Comparison of ENCODE assay signal across 19 cellular contexts in genomic region chr22:44536411-44536810, GRCh38. TPM values are rescaled to one million over a fixed set of nuclear protein-coding genes. Genes with fewer than 3 reads are reported as not detected.
A peak's percentile ranks its signal among the peaks of the same experiment; 100 is the strongest.
DNase-seq lines count a peak whose midpoint lies in the region; ATAC-seq, FAIRE-seq and TF ChIP-seq lines count a peak whose summit lies in the region.
"Had no signal": no experiment of that assay in that cellular context is flagged by ENCODE, and none has a peak within 500 bp of the region (broad histone marks: within the 10 kb centered on the region; RNA-seq: fewer than 3 reads in every experiment).

No MANE protein-coding gene starts in this region.

- peaks cover 2% of the 10 kb centered on the region for H3K4me1 Mint-ChIP-seq in neural progenitor cell
- H3K4me1 Mint-ChIP-seq: IgD-negative memory B cell had no signal

- intact Hi-C loops in Right ventricle myocardium inferior (cut with DNase I) (no loop called here), right cardiac atrium (cut with DNase I) (no loop called here), IMR-90 (cut with micrococcal nuclease) (no loop called here), vagina (cut with DNase I) (no loop called here)

- H3K36me3 Mint-ChIP-seq in neural progenitor cell, result no peaks in the 10 kb centered on the region
- H3K36me3 Mint-ChIP-seq: CD14-positive monocyte; CD4-positive, alpha-beta memory T cell; IgD-negative memory B cell had no signal

- H3K4me1 ChIP-seq in right cardiac atrium (ENCODE audit: control insufficient read depth, insufficient read depth, low read length), result no peaks in the 10 kb centered on the region
- peaks cover 1% of the 10 kb centered on the region; the same call in 1 of the 2 replicates for H3K4me1 ChIP-seq in IMR-90 (ENCODE audit: control insufficient read depth, insufficient read depth, low read length)
- no peaks in the 10 kb centered on the region for H3K4me1 ChIP-seq in neural progenitor cell
- peaks cover 7% of the 10 kb centered on the region for H3K4me1 ChIP-seq in vagina
- H3K4me1 ChIP-seq: BLaER1, HAP-1 had no signal

- WGBS in right cardiac atrium, result 77% methylated on average over 4 of the region's 4 CpGs
- no CpG with 5 or more reads among the region's 4 CpGs for WGBS in IMR-90 (ENCODE audit: extremely low coverage in 2 of 2, insufficient read length in 1 of 2), 2 experiments

- BruUV-seq in IMR-90 (replicated peaks; lab: Mats Ljungman, UMichigan), result no TSS peak

- ATAC-seq in Right ventricle myocardium inferior (no peak), right cardiac atrium (no peak), IMR-90 (ENCODE audit: low read depth) (no peak)

- H4K91ac ChIP-seq in IMR-90 (ENCODE audit: insufficient read depth, low read depth, low read length), result no peak overlapping the region

- in situ Hi-C loops in IMR-90 (cut with MboI; ENCODE audit: low sequenced_read_pairs), result no loop called here

- CTCF ChIA-PET in IMR-90 (lab: Yijun Ruan, JAX), result no interaction called here

- H2AK9ac ChIP-seq in IMR-90 (replicated peaks; ENCODE audit: low read depth, low read length, poor library complexity), result peak overlapping the region; percentile 82

- H3K18ac ChIP-seq in IMR-90 (ENCODE audit: low read depth, low read length), result no peak overlapping the region

- no peak for TF ChIP-seq RAD21 in IMR-90 (IDR thresholded peaks at IDR 0.05; ENCODE audit: low read length)

- no peak for TF ChIP-seq CTCF in IMR-90 (conservative IDR thresholded peaks at IDR 0.05; ENCODE audit: low read depth, low read length)
- no peak for TF ChIP-seq CTCF in bronchial epithelial cell (IDR thresholded peaks at IDR 0.05; ENCODE audit: insufficient read depth, low read length, severe bottlenecking)
- no peak for TF ChIP-seq CTCF in neural progenitor cell (IDR thresholded peaks at IDR 0.05)
- TF ChIP-seq CTCF in GM20000 (IDR thresholded peaks at IDR 0.05; ENCODE audit: extremely low read depth, missing control alignments), result no peak
- no peak for TF ChIP-seq CTCF in vagina (IDR thresholded peaks at IDR 0.05)

- H3K27ac ChIP-seq in right cardiac atrium (ENCODE audit: low read length), result no peak overlapping the region
- H3K27ac ChIP-seq in IMR-90 (ENCODE audit: insufficient read depth, low read length), result no peak overlapping the region
- H3K27ac ChIP-seq in neural progenitor cell, result no peak overlapping the region
- no peak overlapping the region for H3K27ac ChIP-seq in vagina
- H3K27ac ChIP-seq: BLaER1 had no signal

- H3K56ac ChIP-seq in IMR-90 (ENCODE audit: extremely low read depth, insufficient read depth, low read length), result no peak overlapping the region

- no peak overlapping the region; the same call in 1 of the 2 replicates for H3K4ac ChIP-seq in IMR-90 (ENCODE audit: low read depth, low read length)

- 0 out of 2 replicates have a peak overlapping the region, but pooled peaks have one; percentile 37 for H3K14ac ChIP-seq in IMR-90 (replicated peaks; ENCODE audit: low read depth, low read length)

- peaks cover 7% of the 10 kb centered on the region for H3K27me3 Mint-ChIP-seq in neural progenitor cell (ENCODE audit: insufficient read depth, low read depth)

- H2AFZ ChIP-seq in IMR-90 (replicated peaks; ENCODE audit: low read length, poor library complexity), result no peak overlapping the region
- H2AFZ ChIP-seq in neural progenitor cell (replicated peaks), result no peak overlapping the region

- H3K4me3 ChIP-seq in right cardiac atrium (ENCODE audit: low read length), result no peak overlapping the region
- H3K4me3 ChIP-seq in IMR-90 (ENCODE audit: insufficient read depth, low read depth, low read length), result no peak overlapping the region
- no peak overlapping the region for H3K4me3 ChIP-seq in bronchial epithelial cell (ENCODE audit: low read depth, low read length)
- H3K4me3 ChIP-seq in neural progenitor cell, result no peak overlapping the region
- no peak overlapping the region for H3K4me3 ChIP-seq in vagina
- H3K4me3 ChIP-seq: BLaER1, HAP-1 had no signal

- H2BK15ac ChIP-seq in IMR-90 (ENCODE audit: low read depth, low read length), result no peak overlapping the region

- no peak overlapping the region for H4K8ac ChIP-seq in IMR-90 (ENCODE audit: low read depth in 2 of 2, low read length in 2 of 2)

- no peaks in the 10 kb centered on the region for H4K20me1 ChIP-seq in IMR-90 (ENCODE audit: insufficient read depth, low read length)
- no peaks in the 10 kb centered on the region for H4K20me1 ChIP-seq in neural progenitor cell (ENCODE audit: low read depth)
- H4K20me1 ChIP-seq: BLaER1 had no signal

- H3K4me3 Mint-ChIP-seq in neural progenitor cell, result no peak overlapping the region
- H3K4me3 Mint-ChIP-seq: CD4-positive, alpha-beta memory T cell; IgD-negative memory B cell had no signal

- no peak overlapping the region for H2BK5ac ChIP-seq in IMR-90 (ENCODE audit: low read depth, low read length, poor library complexity, severe bottlenecking)

- H3K9me3 Mint-ChIP-seq in neural progenitor cell, result no peaks in the 10 kb centered on the region
- H3K9me3 Mint-ChIP-seq: CD4-positive, alpha-beta memory T cell; IgD-negative memory B cell had no signal

- no peaks in the 10 kb centered on the region for H3K79me2 ChIP-seq in neural progenitor cell (ENCODE audit: low read depth)

- no peak overlapping the region for H2BK120ac ChIP-seq in IMR-90 (ENCODE audit: low read depth, low read length)

- H2BK20ac ChIP-seq in IMR-90 (ENCODE audit: low read depth, low read length), result 0 out of 2 replicates have a peak overlapping the region, but pooled peaks have one; percentile 29

- H3K27ac Mint-ChIP-seq in neural progenitor cell, result no peak overlapping the region
- H3K27ac Mint-ChIP-seq: CD14-positive monocyte; CD4-positive, alpha-beta memory T cell; IgD-negative memory B cell had no signal

- TF ChIP-seq POLR2A in IMR-90 (IDR thresholded peaks at IDR 0.05; ENCODE audit: low read depth, low read length), result no peak
- TF ChIP-seq POLR2A in vagina (IDR thresholded peaks at IDR 0.05), result no peak

- DNase-seq in Right ventricle myocardium inferior (ENCODE audit: missing footprints) (peak; percentile 21), right cardiac atrium (no peak), IMR-90 (no peak), bronchial epithelial cell (ENCODE audit: low read depth) (no peak), neural progenitor cell (ENCODE audit: low spot score) (no peak), GM20000 (ENCODE audit: low spot score) (no peak), vagina (ENCODE audit: extremely low spot score in 2 of 2) (no peak)
- DNase-seq: 8988T; CD4-positive, alpha-beta memory T cell; DMS153; DMS79; GDM1 had no signal

- no peaks in the 10 kb centered on the region for H3K9me1 ChIP-seq in IMR-90 (ENCODE audit: insufficient read depth, low read length)

- peak; percentile 13 for FAIRE-seq in bronchial epithelial cell (lab: Jason Lieb, UNC)
- FAIRE-seq: GM12892, GM18507, HTR-8/SVneo had no signal

- H3K4me2 ChIP-seq in IMR-90 (ENCODE audit: low read depth, low read length) (no peak overlapping the region), neural progenitor cell (no peak overlapping the region)
- H3K4me2 ChIP-seq: BLaER1 had no signal

- H3F3A ChIP-seq in neural progenitor cell (ENCODE audit: low read depth), result no peaks in the 10 kb centered on the region

- H3K36me3 ChIP-seq in IMR-90 (ENCODE audit: control insufficient read depth, insufficient read depth, low read length), result no peaks in the 10 kb centered on the region
- H3K36me3 ChIP-seq in bronchial epithelial cell (ENCODE audit: control insufficient read depth, insufficient read depth, low read length), result no peaks in the 10 kb centered on the region
- H3K36me3 ChIP-seq in neural progenitor cell, result no peaks in the 10 kb centered on the region
- no peaks in the 10 kb centered on the region for H3K36me3 ChIP-seq in vagina
- H3K36me3 ChIP-seq: BLaER1, HAP-1 had no signal

- POLR2A ChIA-PET in IMR-90 (lab: Charles Lee; ENCODE audit: unreplicated experiment), result no interaction called here

- H2AK5ac ChIP-seq in IMR-90 (ENCODE audit: low read depth, low read length), result no peak overlapping the region

- H3K9me3 ChIP-seq in right cardiac atrium (ENCODE audit: control insufficient read depth, low read length) (no peaks in the 10 kb centered on the region), IMR-90 (ENCODE audit: control insufficient read depth, insufficient read depth, low read length) (no peaks in the 10 kb centered on the region), neural progenitor cell (ENCODE audit: low read depth) (no peaks in the 10 kb centered on the region), vagina (no peaks in the 10 kb centered on the region)
- H3K9me3 ChIP-seq: BLaER1, HAP-1 had no signal

- H3K79me1 ChIP-seq in IMR-90 (ENCODE audit: low read depth in 1 of 2, low read length in 2 of 2), result no peaks in the 10 kb centered on the region

- no peak overlapping the region for H4K5ac ChIP-seq in IMR-90 (ENCODE audit: low read depth, low read length)

- H3K9ac ChIP-seq in IMR-90 (ENCODE audit: low read depth, low read length), result no peak overlapping the region
- no peak overlapping the region for H3K9ac ChIP-seq in neural progenitor cell
- H3K9ac ChIP-seq: BLaER1 had no signal

- H3K23ac ChIP-seq in IMR-90 (ENCODE audit: low read depth, low read length), result no peak overlapping the region

- H3K27me3 ChIP-seq in right cardiac atrium (ENCODE audit: control insufficient read depth, insufficient read depth), result no peaks in the 10 kb centered on the region
- no peaks in the 10 kb centered on the region for H3K27me3 ChIP-seq in IMR-90 (ENCODE audit: control insufficient read depth, insufficient read depth, low read length)
- peaks cover 7% of the 10 kb centered on the region for H3K27me3 ChIP-seq in bronchial epithelial cell (ENCODE audit: control insufficient read depth, insufficient read depth, low read length)
- H3K27me3 ChIP-seq in neural progenitor cell, result peaks cover 12% of the 10 kb centered on the region
- H3K27me3 ChIP-seq in vagina, result no peaks in the 10 kb centered on the region
- H3K27me3 ChIP-seq: BLaER1 had no signal

- dilution Hi-C loops in IMR-90 (cut with HindIII; ENCODE audit: low sequenced_read_pairs, unreplicated experiment), result no loop called here

TF ChIP-seq in IMR-90, 13 proteins besides CTCF, POLR2A, EP300 and RAD21 (continues in another document):
- TF ChIP-seq MAFK (IDR thresholded peaks at IDR 0.05; ENCODE audit: low read depth, low read length) (no peak), CHD1 (IDR thresholded peaks at IDR 0.05; ENCODE audit: low read depth, low read length) (no peak), NFE2L2 (IDR thresholded peaks at IDR 0.05; ENCODE audit: low read depth, low read length) (no peak), RCOR1 (IDR thresholded peaks at IDR 0.05; ENCODE audit: insufficient replicate concordance, low read length) (no peak), MAZ (IDR thresholded peaks at IDR 0.05; ENCODE audit: borderline replicate concordance, low read depth, low read length) (no peak), BHLHE40 (IDR thresholded peaks at IDR 0.05; ENCODE audit: low read depth, low read length) (no peak)

RNA-seq across cellular contexts. Expression of gene RTL6, which starts 38.4 kb away (rescaled TPM):
- total RNA-seq in Right ventricle myocardium inferior (26.2 TPM), right cardiac atrium (10 to 100 TPM; 27.3 to 35.4 (median 31.1) TPM), IMR-90 (2012; rRNA removed) (16.1 TPM in 2 replicates), bronchial epithelial cell (4.5 and 5.9 TPM in 2 replicates), neural progenitor cell (ENCODE audit: low replicate concordance) (15.7 and 27.6 TPM in 2 replicates), vagina (11.0 TPM)
- polyA plus RNA-seq in right cardiac atrium (10.0 TPM), IMR-90 (2012; rRNA removed) (17.2 and 19.2 TPM in 2 replicates)
- 13.9 and 18.0 TPM in 2 replicates for polyA plus RNA-seq in IMR-90 (2012; cell fraction: cytosol; rRNA removed)
- polyA plus RNA-seq in IMR-90 (2012; cell fraction: nucleus; rRNA removed; ENCODE audit: low replicate concordance), result 10.7 and 13.6 TPM in 2 replicates
